Comparison of ENCODE assay signal across 6 cellular contexts in the genomic region with DNA sequence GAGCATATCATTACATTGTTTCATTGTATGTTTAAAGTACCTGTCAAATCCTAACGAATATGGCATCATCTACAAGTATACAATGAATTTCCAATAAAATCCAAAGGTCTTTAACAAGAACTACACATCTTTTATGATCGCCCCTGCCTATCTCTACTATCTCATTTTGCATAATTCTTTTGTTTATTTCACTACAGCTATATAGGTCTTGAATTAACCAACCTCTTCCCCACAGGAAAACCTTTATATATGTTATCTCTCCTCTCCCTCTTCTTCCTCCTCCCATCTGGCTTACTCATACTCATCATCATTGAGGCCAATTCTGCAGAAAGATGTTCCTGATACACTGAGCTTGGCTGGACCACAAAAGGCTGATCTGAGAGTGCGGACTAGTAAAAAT.
"Had no signal": no experiment of that assay in that cellular context is flagged by ENCODE, and none has a peak within 500 bp of the region (broad histone marks: within the 10 kb centered on the region; RNA-seq: fewer than 3 reads in every experiment).

No MANE protein-coding gene starts in this region.

- H3K4me3 ChIP-seq: GM23338, K562 had no signal

- ATAC-seq: GM23338, K562 had no signal

- DNase-seq: H9, HCEC 1CT, HFFc6, IMR-90 had no signal
